ENCODE assay signal across 8 cellular contexts in genomic region chr3:165854696-165855095, GRCh38. TPM values are rescaled to one million over a fixed set of nuclear protein-coding genes. Genes with fewer than 3 reads are reported as not detected.
A peak's percentile ranks its signal among the peaks of the same experiment; 100 is the strongest.
DNase-seq lines count a peak whose midpoint lies in the region; ATAC-seq, FAIRE-seq and TF ChIP-seq lines count a peak whose summit lies in the region.

No MANE protein-coding gene starts in this region.

- no peaks in the 10 kb centered on the region for H3K36me3 Mint-ChIP-seq in CD4-positive, alpha-beta T cell (ENCODE audit: low read depth)

- WGBS in spleen, 5 donors: 52 to 73% (median 57%) methylated on average over 1 of the region's 1 CpG
- WGBS in lower leg skin, 2 donors: 31 to 36% methylated on average over 1 of the region's 1 CpG

- FAIRE-seq in H54 (lab: Jason Lieb, UNC): peak; percentile 85

- no peak for TF ChIP-seq POLR2A in H54 (IDR thresholded peaks at IDR 0.05; ENCODE audit: low read depth, low read length)
- no peak for TF ChIP-seq POLR2A in spleen (IDR thresholded peaks at IDR 0.05)
- no peak for TF ChIP-seq POLR2A in lower leg skin (IDR thresholded peaks at IDR 0.05)

- H3K9me3 Mint-ChIP-seq in CD4-positive, alpha-beta T cell: no peaks in the 10 kb centered on the region

- no peak for DNase-seq in CD4-positive, alpha-beta T cell
- DNase-seq in H54 (ENCODE audit: insufficient read length, low spot score): no peak
- peak; percentile 42 for DNase-seq in NCI-H748 treated with DMSO at 0.1 percent for 48 hours (lab: John Stamatoyannopoulos, UW)
- DNase-seq in epithelial cell of prostate (ENCODE audit: low read depth, low spot score): no peak
- DNase-seq in spleen: no peak
- no peak for DNase-seq in mucosa of gallbladder (ENCODE audit: low spot score)
- DNase-seq in lower leg skin (ENCODE audit: low spot score in 2 of 2): no peak

- intact Hi-C loops in CD4-positive, alpha-beta T cell (cut with DNase I, micrococcal nuclease): no loop called here
- intact Hi-C loops in spleen (cut with DNase I; ENCODE audit: low total_unique reads): no loop called here
- intact Hi-C loops in lower leg skin (cut with DNase I; ENCODE audit: low total_unique reads): no loop called here

- no peaks in the 10 kb centered on the region for H3K4me1 ChIP-seq in spleen

- no peaks in the 10 kb centered on the region for H3K27me3 Mint-ChIP-seq in CD4-positive, alpha-beta T cell

- peak; percentile 31 for TF ChIP-seq CTCF in CD4-positive, alpha-beta T cell (IDR thresholded peaks at IDR 0.05)
- TF ChIP-seq CTCF in spleen (IDR thresholded peaks at IDR 0.05 in 8 of 11, conservative IDR thresholded peaks at IDR 0.05 in 3 of 11) (peak in 6 of 11 experiments; percentile 12 to 47 (median 31)), lower leg skin (IDR thresholded peaks at IDR 0.05) (no peak)

- H3K27ac ChIP-seq in CD4-positive, alpha-beta T cell (ENCODE audit: low read depth, low read length): no peak overlapping the region
- H3K27ac ChIP-seq in epithelial cell of prostate: peak overlapping the region; percentile 74
- no peak overlapping the region for H3K27ac ChIP-seq in spleen

- no peaks in the 10 kb centered on the region for H3K4me1 Mint-ChIP-seq in CD4-positive, alpha-beta T cell (ENCODE audit: low read depth)

- H3K27me3 ChIP-seq in CD4-positive, alpha-beta T cell (ENCODE audit: control insufficient read depth, insufficient read depth, low read length): no peaks in the 10 kb centered on the region
- H3K27me3 ChIP-seq in spleen (replicated peaks in 1 of 7): no peaks in the 10 kb centered on the region

- no peak overlapping the region for H3K27ac Mint-ChIP-seq in CD4-positive, alpha-beta T cell

- H3K4me3 Mint-ChIP-seq in CD4-positive, alpha-beta T cell: no peak overlapping the region

- ATAC-seq in CD4-positive, alpha-beta T cell (ENCODE audit: poor library complexity): no peak
- no peak for ATAC-seq in HG03139 (IDR thresholded peaks at IDR 0.05; ENCODE audit: unreplicated experiment)

- POLR2A ChIA-PET in CD4-positive, alpha-beta T cell (lab: Charles Lee): no interaction called here

- H3K36me3 ChIP-seq in spleen: no peaks in the 10 kb centered on the region

- CTCF ChIA-PET in CD4-positive, alpha-beta T cell (lab: Charles Lee): no interaction called here

- no peaks in the 10 kb centered on the region for H3K9me3 ChIP-seq in CD4-positive, alpha-beta T cell (ENCODE audit: control insufficient read depth, low read length)
- no peaks in the 10 kb centered on the region for H3K9me3 ChIP-seq in spleen

- H3K4me3 ChIP-seq in spleen (no peak overlapping the region), lower leg skin (ENCODE audit: low read depth, poor library complexity, severe bottlenecking) (no peak overlapping the region)

RNA-seq across cellular contexts. Expression of gene BCHE, which starts 17.5 kb away (rescaled TPM):
- not detected for total RNA-seq in CD4-positive, alpha-beta T cell
- total RNA-seq in spleen (10 to 100 TPM in 3 of 7 donors, 1 to 10 TPM in 4; 2.7 to 11.4 (median 9.2) TPM), mucosa of gallbladder (4.0 TPM), lower leg skin (1 to 10 TPM; 4.5 to 6.8 (median 6.0) TPM)
- 1 to 10 TPM in 2 of 3 donors, under 1 TPM in 1; 0.93 to 2.7 (median 1.3) TPM for polyA plus RNA-seq in spleen

Comparison
In these comparisons a context has a peak if more than half of its experiments do, and no peak if none do; other contexts are left out.
1. CTCF ChIP-seq: peak in CD4-positive, alpha-beta T cell (single experiment) and spleen (6 of 11); none in lower leg skin (0 of 3).